28 cellular contexts compared by ENCODE assay signal in genomic region chr2:22673501-22673900, GRCh38.
"Had no signal": no experiment of that assay in that cellular context is flagged by ENCODE, and none has a peak within 500 bp of the region (broad histone marks: within the 10 kb centered on the region; RNA-seq: fewer than 3 reads in every experiment).

No MANE protein-coding gene starts in this region.

- H3K36me3 ChIP-seq: gastrocnemius medialis, prostate gland, right atrium auricular region, suprapubic skin, transverse colon, upper lobe of right lung, uterus had no signal

- H3K4me2 ChIP-seq: smooth muscle cell had no signal

- H3K9me3 ChIP-seq: gastrocnemius medialis, mucosa of descending colon, prostate gland, right atrium auricular region, suprapubic skin, transverse colon, upper lobe of right lung, uterus had no signal

- ATAC-seq: esophagus mucosa; gastrocnemius medialis; left lobe of liver; mucosa of descending colon; natural killer cell treated with Interleukin-12 subunit alpha and Interleukin-12 subunit beta and Interleukin-15 and Interleukin-18, amount 100 ng/mL, for 72 hours; sciatic nerve; stimulated activated naive CD8-positive, alpha-beta T cell treated with anti-CD3 and anti-CD28 coated beads, Interleukin-15, amount 100 ng/mL, for 72 hours; upper lobe of right lung had no signal

- H3K27ac ChIP-seq: epithelial cell of prostate, gastrocnemius medialis, prostate gland, right atrium auricular region, suprapubic skin, transverse colon, upper lobe of right lung, uterus had no signal

- DNase-seq: effector CD8-positive, alpha-beta T cell; endodermal cell; foreskin fibroblast; gastrocnemius medialis; head of caudate nucleus; kidney; mucosa of descending colon; naive B cell; nucleus accumbens; stimulated activated CD4-positive, alpha-beta T cell treated with anti-CD3 and anti-CD28 coated beads, Interleukin-12 subunit alpha, Interleukin-12 subunit beta, amount 100 ng/mL, for 4 hours; stimulated activated CD4-positive, alpha-beta T cell treated with anti-CD3 and anti-CD28 coated beads, Interleukin-1b, Interleukin-23, amount 100 ng/mL, for 48 hours; stimulated activated CD4-positive, alpha-beta T cell treated with anti-CD3 and anti-CD28 coated beads, Interleukin-4, amount 100 ng/mL, for 1 hour; stimulated activated CD8-positive, alpha-beta memory T cell treated with anti-CD3 and anti-CD28 coated beads, Interleukin-4, amount 100 ng/mL, for 48 hours; stimulated activated naive CD4-positive, alpha-beta T cell; stimulated activated naive CD8-positive, alpha-beta T cell treated with anti-CD3 and anti-CD28 coated beads, Interleukin-15, amount 100 ng/mL, for 72 hours; transverse colon; upper lobe of right lung; uterus had no signal

- H3K4me3 ChIP-seq: gastrocnemius medialis, lung, mucosa of descending colon, prostate gland, right atrium auricular region, smooth muscle cell, suprapubic skin, transverse colon, upper lobe of right lung, uterus had no signal

- H3K27me3 ChIP-seq: gastrocnemius medialis, right atrium auricular region, suprapubic skin, transverse colon, upper lobe of right lung, uterus had no signal

- H3K4me1 ChIP-seq: gastrocnemius medialis, prostate gland, right atrium auricular region, suprapubic skin, transverse colon, upper lobe of right lung, uterus had no signal
